ENCODE assay signal across 10 cellular contexts in genomic region chr17:76530826-76531500, GRCh38. TPM values are rescaled to one million over a fixed set of nuclear protein-coding genes. Genes with fewer than 3 reads are reported as not detected.
DNase-seq lines count a peak whose midpoint lies in the region; ATAC-seq and TF ChIP-seq lines count a peak whose summit lies in the region.
"Had no signal": no experiment of that assay in that cellular context is flagged by ENCODE, and none has a peak within 500 bp of the region (broad histone marks: within the 10 kb centered on the region; RNA-seq: fewer than 3 reads in every experiment).

No MANE protein-coding gene starts in this region.

- peaks cover 37% of the 10 kb centered on the region for H3K4me1 ChIP-seq in PC-3 (ENCODE audit: insufficient read depth, low read length)
- peaks cover 43% of the 10 kb centered on the region for H3K4me1 ChIP-seq in mesodermal cell (ENCODE audit: control insufficient read depth, insufficient read depth, low read length, poor library complexity, severe bottlenecking)
- H3K4me1 ChIP-seq in subcutaneous abdominal adipose tissue (ENCODE audit: control insufficient read depth in 5 of 5, insufficient read depth in 5 of 5, low read length in 5 of 5), result peaks cover 26 to 73% (median 68%) of the 10 kb centered on the region in 5 donors

- H3K27me3 ChIP-seq in PC-3 (ENCODE audit: low read length), result no peaks in the 10 kb centered on the region
- no peaks in the 10 kb centered on the region for H3K27me3 ChIP-seq in dorsolateral prefrontal cortex
- H3K27me3 ChIP-seq in subcutaneous abdominal adipose tissue (ENCODE audit: control insufficient read depth in 5 of 5, insufficient read depth in 4 of 5, low read length in 5 of 5), result peaks cover 0 to 8% (median 0%) of the 10 kb centered on the region in 5 donors

- no peaks in the 10 kb centered on the region for H3K9me2 ChIP-seq in PC-3 (replicated peaks; ENCODE audit: low read length)

- H3K36me3 ChIP-seq in PC-3 (ENCODE audit: low read depth, low read length) (no peaks in the 10 kb centered on the region), mesodermal cell (ENCODE audit: control insufficient read depth, insufficient read depth, low read length) (no peaks in the 10 kb centered on the region), subcutaneous abdominal adipose tissue (ENCODE audit: control insufficient read depth in 5 of 5, insufficient read depth in 5 of 5, low read length in 5 of 5) (peaks cover 0 to 3% (median 0%) of the 10 kb centered on the region in 5 donors)

- H4K20me1 ChIP-seq in PC-3 (ENCODE audit: low read length), result no peaks in the 10 kb centered on the region

- 90 to 96% methylated on average over 21 to 31 of the region's 33 CpGs for WGBS in mesodermal cell (ENCODE audit: insufficient coverage in 2 of 2), 2 experiments

- H3K9ac ChIP-seq in PC-3 (ENCODE audit: low read length), result no peak overlapping the region
- H3K9ac ChIP-seq in subcutaneous abdominal adipose tissue (ENCODE audit: low read length in 5 of 5), result peak overlapping the region; percentile 65 to 90 (median 79)

- peaks cover 16% of the 10 kb centered on the region for H3K4me1 Mint-ChIP-seq in activated CD4-positive, alpha-beta T cell treated with anti-CD3 and anti-CD28 coated beads, Interleukin-2, amount 10 ng/mL, durations not matched to agents 7 days and 5 days

- H2AFZ ChIP-seq in PC-3 (ENCODE audit: low read length), result no peak overlapping the region; the same call in 1 of the 2 replicates

- no peaks in the 10 kb centered on the region for H3K36me3 Mint-ChIP-seq in activated CD4-positive, alpha-beta T cell treated with anti-CD3 and anti-CD28 coated beads, Interleukin-2, amount 10 ng/mL, durations not matched to agents 7 days and 5 days (ENCODE audit: low read depth)

- TF ChIP-seq CTCF in PC-3 (conservative IDR thresholded peaks at IDR 0.05; ENCODE audit: low read depth, low read length), result no peak
- TF ChIP-seq CTCF in dorsolateral prefrontal cortex (IDR thresholded peaks at IDR 0.05 in 54 of 56, conservative IDR thresholded peaks at IDR 0.05 in 2 of 56; ENCODE audit: low read depth in 1 of 56, partially characterized antibody in 56 of 56), result no peak

- no peak overlapping the region for H3K4me2 ChIP-seq in PC-3 (ENCODE audit: low read length)

- POLR2A ChIA-PET in PC-3 (lab: Charles Lee; ENCODE audit: unreplicated experiment), result no interaction called here
- POLR2A ChIA-PET in activated CD4-positive, alpha-beta T cell treated with anti-CD3 and anti-CD28 coated beads, Interleukin-2, amount 10 ng/mL, durations not matched to agents 7 days and 5 days (lab: Charles Lee), result interaction anchor here (0.6 kb wide), 1 partner anchor 149 kb away, joined by 4 read pairs; no protein-coding TSS in a partner anchor

- H3K27ac ChIP-seq in PC-3 (ENCODE audit: low read length) (peak overlapping the region; percentile 71), dorsolateral prefrontal cortex (peak overlapping the region in 51 of 59 donors; percentile 61 to 96 (median 82)), mesodermal cell (ENCODE audit: low read depth, low read length, severe bottlenecking) (peak overlapping the region; percentile 92), subcutaneous abdominal adipose tissue (ENCODE audit: low read depth, low read length) (peak overlapping the region; percentile 100)

- no TSS peak for BruUV-seq in PC-3 (replicated peaks; lab: Mats Ljungman, UMichigan)

- H3K9me3 ChIP-seq in PC-3 (ENCODE audit: low read length) (no peaks in the 10 kb centered on the region), mesodermal cell (ENCODE audit: control insufficient read depth, low read length) (no peaks in the 10 kb centered on the region), subcutaneous abdominal adipose tissue (ENCODE audit: control insufficient read depth in 5 of 5, low read length in 5 of 5) (no peaks in the 10 kb centered on the region)
- H3K9me3 ChIP-seq: Caco-2 had no signal

- no peaks in the 10 kb centered on the region for H3F3A ChIP-seq in PC-3 (ENCODE audit: low read length, unreplicated experiment)

- H3K4me3 ChIP-seq in PC-3 (ENCODE audit: low read length), result no peak overlapping the region
- H3K4me3 ChIP-seq in dorsolateral prefrontal cortex, result no peak overlapping the region
- H3K4me3 ChIP-seq in mesodermal cell (ENCODE audit: extremely low read depth, insufficient read depth, low read length, poor library complexity, severe bottlenecking), result no peak overlapping the region
- H3K4me3 ChIP-seq in subcutaneous abdominal adipose tissue (ENCODE audit: low read depth in 1 of 5, low read length in 5 of 5), result peak overlapping the region in 2 of 5 donors; percentile 32 to 34

- H3K9me3 Mint-ChIP-seq in activated CD4-positive, alpha-beta T cell treated with anti-CD3 and anti-CD28 coated beads, Interleukin-2, amount 10 ng/mL, durations not matched to agents 7 days and 5 days, result no peaks in the 10 kb centered on the region

- no peaks in the 10 kb centered on the region for H3K79me2 ChIP-seq in PC-3 (ENCODE audit: low read length)

- intact Hi-C loops in PC-3 (cut with micrococcal nuclease) (no loop called here), dorsolateral prefrontal cortex (cut with DNase I) (no loop called here)

- no peak overlapping the region for H3K27ac Mint-ChIP-seq in activated CD4-positive, alpha-beta T cell treated with anti-CD3 and anti-CD28 coated beads, Interleukin-2, amount 10 ng/mL, durations not matched to agents 7 days and 5 days

- no peak for ATAC-seq in PC-3

- DNase-seq in PC-3 (no peak), dorsolateral prefrontal cortex (no peak), DMS114 treated with DMSO at 0.1 percent for 48 hours (lab: John Stamatoyannopoulos, UW; ENCODE audit: unreplicated experiment) (no peak), NCI-H1048 (lab: John Stamatoyannopoulos, UW) (no peak)
- no peak for DNase-seq in activated CD4-positive, alpha-beta T cell treated with anti-CD3 and anti-CD28 coated beads for 1 hour
- no peak for DNase-seq in activated CD4-positive, alpha-beta T cell treated with anti-CD3 and anti-CD28 coated beads, Interleukin-2, amount 10 ng/mL, durations not matched to agents 7 days and 5 days
- DNase-seq: Caco-2, hippocampal formation had no signal

- H3K4me3 Mint-ChIP-seq in activated CD4-positive, alpha-beta T cell treated with anti-CD3 and anti-CD28 coated beads, Interleukin-2, amount 10 ng/mL, durations not matched to agents 7 days and 5 days, result no peak overlapping the region

- H3K27me3 Mint-ChIP-seq in activated CD4-positive, alpha-beta T cell treated with anti-CD3 and anti-CD28 coated beads, Interleukin-2, amount 10 ng/mL, durations not matched to agents 7 days and 5 days, result peaks cover 6% of the 10 kb centered on the region

- CTCF ChIA-PET in PC-3 (lab: Charles Lee), result no interaction called here
- CTCF ChIA-PET in activated CD4-positive, alpha-beta T cell treated with anti-CD3 and anti-CD28 coated beads, Interleukin-2, amount 10 ng/mL, durations not matched to agents 7 days and 5 days (lab: Charles Lee), result interaction anchor here (2.3 kb wide), 1 partner anchor 8 kb away, joined by 8 read pairs; no protein-coding TSS in a partner anchor

RNA-seq across cellular contexts. Expression of gene CYGB, which starts 6.5 kb away (rescaled TPM):
- total RNA-seq in PC-3 (2014; rRNA removed) (0.40 and 0.62 TPM in 2 replicates), dorsolateral prefrontal cortex (10 to 100 TPM in 118 of 120 experiments, 1 to 10 TPM in 2; 7.1 to 34.6 (median 19.7) TPM)
- polyA plus RNA-seq in mesodermal cell (2013, experiment 1 of 2), result 18.2 TPM
- 19.4 TPM for polyA plus RNA-seq in mesodermal cell (2013, experiment 2 of 2)
- not detected for total RNA-seq in activated CD4-positive, alpha-beta T cell treated with anti-CD3 and anti-CD28 coated beads, Interleukin-2, amount 10 ng/mL, durations not matched to agents 7 days and 5 days

RNA-seq across cellular contexts. Expression of gene PRCD, which starts 8.9 kb away (rescaled TPM):
- 0.86 and 2.5 TPM in 2 replicates for total RNA-seq in PC-3 (2014; rRNA removed)
- total RNA-seq in dorsolateral prefrontal cortex, result 10 to 100 TPM in 118 of 120 experiments, 1 to 10 TPM in 2; 9.7 to 74.7 (median 21.5) TPM
- 5.8 TPM for polyA plus RNA-seq in mesodermal cell (2013, experiment 1 of 2)
- 9.9 TPM for polyA plus RNA-seq in mesodermal cell (2013, experiment 2 of 2)
- total RNA-seq in activated CD4-positive, alpha-beta T cell treated with anti-CD3 and anti-CD28 coated beads, Interleukin-2, amount 10 ng/mL, durations not matched to agents 7 days and 5 days, result not detected
- total RNA-seq: Caco-2 had no signal

RNA-seq across cellular contexts. Expression of gene RHBDF2, which starts 29.7 kb away (rescaled TPM):
- total RNA-seq in PC-3 (2014; rRNA removed) (52.3 and 74.8 TPM in 2 replicates), dorsolateral prefrontal cortex (10 to 100 TPM in 119 of 120 experiments, 1 to 10 TPM in 1; 7.0 to 64.1 (median 28.9) TPM)
- 9.0 TPM for polyA plus RNA-seq in mesodermal cell (2013, experiment 1 of 2)
- 8.2 TPM for polyA plus RNA-seq in mesodermal cell (2013, experiment 2 of 2)
- 10 to 100 TPM; 37.1 to 41.6 TPM for total RNA-seq in activated CD4-positive, alpha-beta T cell treated with anti-CD3 and anti-CD28 coated beads, Interleukin-2, amount 10 ng/mL, durations not matched to agents 7 days and 5 days

RNA-seq across cellular contexts. Expression of gene ST6GALNAC2, which starts 54.7 kb away (rescaled TPM):
- total RNA-seq in PC-3 (2014; rRNA removed), result 1.0 and 6.4 TPM in 2 replicates
- 10 to 100 TPM in 1 of 120 experiments, 1 to 10 TPM in 98, under 1 TPM in 16, not detected in 5; 0.38 to 10.0 (median 1.8) TPM for total RNA-seq in dorsolateral prefrontal cortex
- polyA plus RNA-seq in mesodermal cell (2013, experiment 1 of 2), result 0.52 TPM
- 0.25 TPM for polyA plus RNA-seq in mesodermal cell (2013, experiment 2 of 2)
- not detected for total RNA-seq in activated CD4-positive, alpha-beta T cell treated with anti-CD3 and anti-CD28 coated beads, Interleukin-2, amount 10 ng/mL, durations not matched to agents 7 days and 5 days
